ENCODE assay signal across 8 cellular contexts in genomic region chr16:29729116-29729521, GRCh38. TPM values are rescaled to one million over a fixed set of nuclear protein-coding genes. Genes with fewer than 3 reads are reported as not detected.
DNase-seq lines count a peak whose midpoint lies in the region; ATAC-seq and TF ChIP-seq lines count a peak whose summit lies in the region.

No MANE protein-coding gene starts in this region.

- H3K4me3 ChIP-seq in AG10803 (ENCODE audit: low read length): no peak overlapping the region
- H3K4me3 ChIP-seq in OCI-LY3 (ENCODE audit: low read length): no peak overlapping the region
- no peak overlapping the region for H3K4me3 ChIP-seq in esophagus muscularis mucosa

- peaks cover 38% of the 10 kb centered on the region for H3K27me3 Mint-ChIP-seq in osteocyte (ENCODE audit: unreplicated experiment)

- no peak overlapping the region for H2AFZ ChIP-seq in OCI-LY3 (ENCODE audit: low read depth, low read length)

- H3K9me3 ChIP-seq in OCI-LY3 (ENCODE audit: insufficient read depth, low read length) (no peaks in the 10 kb centered on the region), esophagus muscularis mucosa (no peaks in the 10 kb centered on the region)

- H3K4me3 Mint-ChIP-seq in osteocyte (ENCODE audit: unreplicated experiment): no peak overlapping the region

- H3K79me2 ChIP-seq in OCI-LY3 (ENCODE audit: low read length): no peaks in the 10 kb centered on the region

- H3K4me1 ChIP-seq in OCI-LY3 (ENCODE audit: low read length): peaks cover 19% of the 10 kb centered on the region
- H3K4me1 ChIP-seq in esophagus muscularis mucosa: peaks cover 0 to 5% (median 2%) of the 10 kb centered on the region in 4 donors

- no peak overlapping the region for H3K9ac ChIP-seq in OCI-LY3 (ENCODE audit: low read length)

- no peak overlapping the region for H3K27ac Mint-ChIP-seq in osteocyte (ENCODE audit: unreplicated experiment)

- intact Hi-C loops in esophagus muscularis mucosa (cut with DNase I): no loop called here

- H3K27me3 ChIP-seq in OCI-LY3 (ENCODE audit: low read depth, low read length): peaks cover 4% of the 10 kb centered on the region; the same call in 1 of the 2 replicates
- peaks cover 0 to 43% (median 2%) of the 10 kb centered on the region in 4 donors for H3K27me3 ChIP-seq in esophagus muscularis mucosa

- peaks cover 4% of the 10 kb centered on the region for H3K4me1 Mint-ChIP-seq in osteocyte (ENCODE audit: unreplicated experiment)

- TF ChIP-seq POLR2A in esophagus muscularis mucosa (IDR thresholded peaks at IDR 0.05; ENCODE audit: low read depth): no peak

- H3K36me3 Mint-ChIP-seq in osteocyte (ENCODE audit: unreplicated experiment): no peaks in the 10 kb centered on the region

- no peak for TF ChIP-seq EP300 in esophagus muscularis mucosa (IDR thresholded peaks at IDR 0.05)

- 40% methylated on average over 6 of the region's 6 CpGs for WGBS in esophagus muscularis mucosa

- no peaks in the 10 kb centered on the region for H3K36me3 ChIP-seq in OCI-LY3 (replicated peaks; ENCODE audit: low read depth, low read length)
- H3K36me3 ChIP-seq in esophagus muscularis mucosa: no peaks in the 10 kb centered on the region

- DNase-seq in AG10803 (ENCODE audit: low read depth) (peak; percentile 56), H4 (ENCODE audit: low spot score) (peak; percentile 63), esophagus muscularis mucosa (ENCODE audit: extremely low spot score) (no peak), osteocyte (ENCODE audit: extremely low spot score, unreplicated experiment) (no peak), GOT3 (lab: John Stamatoyannopoulos, UW) (no peak), mucosa of gallbladder (ENCODE audit: low spot score) (no peak)

- no peaks in the 10 kb centered on the region for H4K20me1 ChIP-seq in OCI-LY3 (ENCODE audit: insufficient read depth, low read length)

- TF ChIP-seq CTCF in AG10803 (conservative IDR thresholded peaks at IDR 0.05; ENCODE audit: low read length) (peak; percentile 71), OCI-LY3 (IDR thresholded peaks at IDR 0.05; ENCODE audit: low read depth, low read length) (peak; percentile 59), esophagus muscularis mucosa (IDR thresholded peaks at IDR 0.05) (peak; percentile 31 to 53 (median 43)), osteocyte (IDR thresholded peaks at IDR 0.05) (peak; percentile 70)

- no peak overlapping the region for H3K27ac ChIP-seq in OCI-LY3 (ENCODE audit: low read length)
- no peak overlapping the region for H3K27ac ChIP-seq in esophagus muscularis mucosa (replicated peaks in 1 of 4)

- no peak overlapping the region for H3K4me2 ChIP-seq in OCI-LY3 (ENCODE audit: low read length)

- no peak for ATAC-seq in GM19455 (IDR thresholded peaks at IDR 0.05; ENCODE audit: unreplicated experiment)

- H3K9me3 Mint-ChIP-seq in osteocyte (ENCODE audit: unreplicated experiment): no peaks in the 10 kb centered on the region

RNA-seq across cellular contexts. Expression of gene C16orf54, which starts 16.7 kb away (rescaled TPM):
- total RNA-seq in H4 (2014; rRNA removed; shearing (Covaris generic)): 3.5 and 4.6 TPM in 2 replicates
- total RNA-seq in esophagus muscularis mucosa: 1 to 10 TPM; 1.3 to 2.5 (median 1.8) TPM
- total RNA-seq in osteocyte: not detected in 2 replicates
- 3.0 TPM for total RNA-seq in mucosa of gallbladder

RNA-seq across cellular contexts. Expression of gene ZG16, which starts 48.9 kb away (rescaled TPM):
- not detected in 2 replicates for total RNA-seq in H4 (2014; rRNA removed; shearing (Covaris generic))
- under 1 TPM in 1 of 4 donors, not detected in 3; 0.23 TPM for total RNA-seq in esophagus muscularis mucosa
- not detected in 2 replicates for total RNA-seq in osteocyte
- total RNA-seq in mucosa of gallbladder: not detected

RNA-seq across cellular contexts. Expression of gene QPRT, which starts 50.1 kb away (rescaled TPM):
- total RNA-seq in H4 (2014; rRNA removed; shearing (Covaris generic)): 0.27 and 0.93 TPM in 2 replicates
- 1 to 10 TPM; 1.7 to 5.1 (median 2.7) TPM for total RNA-seq in esophagus muscularis mucosa
- 23.5 and 30.1 TPM in 2 replicates for total RNA-seq in osteocyte
- 17.2 TPM for total RNA-seq in mucosa of gallbladder

Comparison
In these comparisons a context has a peak if more than half of its experiments do, and no peak if none do; other contexts are left out.
1. DNase-seq: peak in AG10803 (single experiment) and H4 (single experiment); none in esophagus muscularis mucosa (single experiment), osteocyte (single experiment), GOT3 (single experiment) and mucosa of gallbladder (single experiment).
2. Peak in every context shown above with its lines, with median percentiles within 50 percentile points of each other: CTCF ChIP-seq.